Comparison of ENCODE assay signal across 7 cellular contexts in genomic region chr10:126461289-126461688, GRCh38.
"Had no signal": no experiment of that assay in that cellular context is flagged by ENCODE, and none has a peak within 500 bp of the region (broad histone marks: within the 10 kb centered on the region; RNA-seq: fewer than 3 reads in every experiment).

No MANE protein-coding gene starts in this region.

- H3K4me2 ChIP-seq: GM23338 had no signal

- H2AFZ ChIP-seq: GM23338 had no signal

- H3K4me3 ChIP-seq: GM23338 had no signal

- ATAC-seq: GM23338, HepG2 had no signal

- H3K27ac ChIP-seq: HL-60 had no signal

- H3K4me1 Mint-ChIP-seq: GM23338, H9 had no signal

- H3K4me3 Mint-ChIP-seq: GM23338, H9, IgD-negative memory B cell had no signal

- H3K27ac Mint-ChIP-seq: GM23338, H9, IgD-negative memory B cell had no signal

- DNase-seq: H9, HCEC 1CT, KBM-7 had no signal

- H3K27me3 Mint-ChIP-seq: IgD-negative memory B cell had no signal

- H3K9me3 Mint-ChIP-seq: GM23338 had no signal
